In genomic region chr15:88076246-88076645, GRCh38 we compare ENCODE assay signal across 16 cellular contexts.
A peak's percentile ranks its signal among the peaks of the same experiment; 100 is the strongest.
DNase-seq lines count a peak whose midpoint lies in the region; ATAC-seq and TF ChIP-seq lines count a peak whose summit lies in the region.
"Had no signal": no experiment of that assay in that cellular context is flagged by ENCODE, and none has a peak within 500 bp of the region (broad histone marks: within the 10 kb centered on the region; RNA-seq: fewer than 3 reads in every experiment).

No MANE protein-coding gene starts in this region.

- H3K4me1 ChIP-seq in tibial artery = peaks cover 0 to 57% (median 24%) of the 10 kb centered on the region in 4 donors

- peaks cover 36% of the 10 kb centered on the region for H3K27me3 ChIP-seq in WERI-Rb-1 (ENCODE audit: insufficient read depth, low read depth, severe bottlenecking)
- no peaks in the 10 kb centered on the region for H3K27me3 ChIP-seq in tibial artery
- H3K27me3 ChIP-seq: BLaER1 treated with 17β-estradiol and CSF1 and Interleukin-3, amounts not matched to agents 10 nM and 100 nM had no signal

- TF ChIP-seq CTCF in WERI-Rb-1 (IDR thresholded peaks at IDR 0.05; ENCODE audit: low read depth, low read length) (no peak), coronary artery (IDR thresholded peaks at IDR 0.05) (no peak), tibial artery (IDR thresholded peaks at IDR 0.05) (no peak)

- no peak overlapping the region for H3K4me3 ChIP-seq in WERI-Rb-1 (ENCODE audit: low read depth, low read length)
- no peak overlapping the region for H3K4me3 ChIP-seq in coronary artery
- H3K4me3 ChIP-seq in tibial artery = no peak overlapping the region
- H3K4me3 ChIP-seq: BLaER1 treated with 17β-estradiol and CSF1 and Interleukin-3, amounts not matched to agents 10 nM and 100 nM; GM23338 had no signal

- intact Hi-C loops in tibial artery (cut with DNase I; ENCODE audit: low total_unique reads) = loop anchor here (5.0 kb wide), 1 partner anchor 171 kb away; no protein-coding TSS in a partner anchor

- H3K36me3 ChIP-seq in WERI-Rb-1 (no peaks in the 10 kb centered on the region), tibial artery (no peaks in the 10 kb centered on the region)
- H3K36me3 ChIP-seq: BLaER1 treated with 17β-estradiol and CSF1 and Interleukin-3, amounts not matched to agents 10 nM and 100 nM had no signal

- no peak overlapping the region for H3K27ac ChIP-seq in WERI-Rb-1
- peak overlapping the region; percentile 47 to 56 for H3K27ac ChIP-seq in coronary artery
- H3K27ac ChIP-seq in tibial artery = peak overlapping the region; percentile 76 to 77
- H3K27ac ChIP-seq: BLaER1 treated with 17β-estradiol and CSF1 and Interleukin-3, amounts not matched to agents 10 nM and 100 nM had no signal

- peak; percentile 88 for DNase-seq in NCI-H524 treated with DMSO at 0.1 percent for 48 hours (lab: John Stamatoyannopoulos, UW)
- peak; percentile 59 for DNase-seq in WERI-Rb-1
- no peak for DNase-seq in coronary artery (ENCODE audit: low spot score)
- no peak for DNase-seq in tibial artery
- no peak for DNase-seq in NCI-H1105 treated with DMSO at 0.1 percent for 48 hours (lab: John Stamatoyannopoulos, UW)
- DNase-seq in stimulated activated naive CD4-positive, alpha-beta T cell treated with Interleukin-2 at 50 U/mL for 16 hours (lab: John Stamatoyannopoulos, UW) = no peak
- DNase-seq: 8988T; Calu3; CD8-positive, alpha-beta T cell; DMS79 treated with DMSO at 0.1 percent for 48 hours; GF-D8; HCEC 1CT; IMR-90 had no signal

- H3K9me3 ChIP-seq in WERI-Rb-1 (ENCODE audit: severe bottlenecking) (no peaks in the 10 kb centered on the region), tibial artery (no peaks in the 10 kb centered on the region)
- H3K9me3 ChIP-seq: BLaER1 treated with 17β-estradiol and CSF1 and Interleukin-3, amounts not matched to agents 10 nM and 100 nM had no signal

- ATAC-seq in HG02884 (IDR thresholded peaks at IDR 0.05; ENCODE audit: unreplicated experiment) = no peak
- ATAC-seq: CD8-positive, alpha-beta T cell; GM23338 had no signal

Comparison
In these comparisons a context has a peak if more than half of its experiments do, and no peak if none do; other contexts are left out.
1. DNase-seq: peak in NCI-H524 treated with DMSO at 0.1 percent for 48 hours (single experiment) and WERI-Rb-1 (single experiment); none in coronary artery (single experiment), tibial artery (0 of 2), NCI-H1105 treated with DMSO at 0.1 percent for 48 hours (single experiment) and stimulated activated naive CD4-positive, alpha-beta T cell treated with Interleukin-2 at 50 U/mL for 16 hours (single experiment).